Comparison of ENCODE assay signal across 2 cellular contexts in the genomic region with DNA sequence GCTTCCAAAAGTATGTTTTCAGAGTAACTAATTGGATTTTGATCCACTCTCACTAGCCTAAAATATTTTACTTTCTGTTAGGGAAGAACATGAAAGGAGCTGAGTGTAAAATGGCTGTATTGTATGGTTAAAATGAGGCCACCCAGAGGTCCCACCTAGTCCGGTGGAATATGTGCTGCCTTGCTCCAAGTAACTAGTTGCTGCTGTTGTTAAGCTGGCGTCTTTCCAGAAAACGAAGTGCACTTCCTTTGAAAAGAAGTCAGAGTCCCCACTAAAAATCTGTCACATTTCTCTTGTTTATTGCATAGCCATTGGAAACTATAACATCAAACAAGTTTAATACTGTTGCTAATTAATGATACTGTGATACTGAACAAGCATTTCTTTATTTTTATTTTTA.
TF ChIP-seq lines count a peak whose summit lies in the region.

No MANE protein-coding gene starts in this region.

TF ChIP-seq in HCT116, 20 proteins besides CTCF, POLR2A, EP300 and RAD21:
- TF ChIP-seq FOSL1 (IDR thresholded peaks at IDR 0.05; ENCODE audit: low read depth): no peak

TF ChIP-seq in K562, 482 proteins besides CTCF, POLR2A, EP300 and RAD21:
- no peak for TF ChIP-seq RBFOX2 (IDR thresholded peaks at IDR 0.05; ENCODE audit: low read depth, low read length)
- no peak for TF ChIP-seq ZNF57 (CRISPR knock-in tag; IDR thresholded peaks at IDR 0.05)
- no peak for TF ChIP-seq ZNF165 (CRISPR knock-in tag; IDR thresholded peaks at IDR 0.05; ENCODE audit: borderline replicate concordance)
- TF ChIP-seq ZKSCAN3 (CRISPR knock-in tag; IDR thresholded peaks at IDR 0.05): no peak
- peak; percentile 84 for TF ChIP-seq NFIC (IDR thresholded peaks at IDR 0.05)
- TF ChIP-seq, protein P1, sequence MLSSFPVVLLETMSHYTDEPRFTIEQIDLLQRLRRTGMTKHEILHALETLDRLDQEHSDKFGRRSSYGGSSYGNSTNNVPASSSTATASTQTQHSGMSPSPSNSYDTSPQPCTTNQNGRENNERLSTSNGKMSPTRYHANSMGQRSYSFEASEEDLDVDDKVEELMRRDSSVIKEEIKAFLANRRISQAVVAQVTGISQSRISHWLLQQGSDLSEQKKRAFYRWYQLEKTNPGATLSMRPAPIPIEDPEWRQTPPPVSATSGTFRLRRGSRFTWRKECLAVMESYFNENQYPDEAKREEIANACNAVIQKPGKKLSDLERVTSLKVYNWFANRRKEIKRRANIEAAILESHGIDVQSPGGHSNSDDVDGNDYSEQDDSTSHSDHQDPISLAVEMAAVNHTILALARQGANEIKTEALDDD (IDR thresholded peaks at IDR 0.05): peak; percentile 80
- TF ChIP-seq NFE2 (IDR thresholded peaks at IDR 0.05; ENCODE audit: low read depth): no peak
